ENCODE assay signal across 8 cellular contexts in genomic region chr5:6378128-6379023, GRCh38. TPM values are rescaled to one million over a fixed set of nuclear protein-coding genes. Genes with fewer than 3 reads are reported as not detected.
A peak's percentile ranks its signal among the peaks of the same experiment; 100 is the strongest.
DNase-seq lines count a peak whose midpoint lies in the region; ATAC-seq, FAIRE-seq and TF ChIP-seq lines count a peak whose summit lies in the region.

Gene MED10, minus strand, starts transcription at chr5:6378547. Its CDS starts 64 bp downstream, at chr5:6378483.

- no peaks in the 10 kb centered on the region for H3K9me3 Mint-ChIP-seq in endodermal cell

- H3K4me3 ChIP-seq in endodermal cell (ENCODE audit: low read length) = peak within 1 kb of the TSS; percentile 98

- 3% methylated on average over 40 to 61 of the region's 62 CpGs for whole genome bisulfite sequencing in endodermal cell (ENCODE audit: insufficient coverage in 1 of 2, insufficient read length in 1 of 2), 2 experiments

- no peaks in the 10 kb centered on the region for H3K27me3 ChIP-seq in endodermal cell (ENCODE audit: control insufficient read depth, insufficient read depth, low read length, poor library complexity, severe bottlenecking)

- peak; percentile 79 for DNase-seq in COLO829 (ENCODE audit: low spot score)
- peak; percentile 98 for DNase-seq in HTR-8/SVneo (ENCODE audit: insufficient read length, low spot score)
- DNase-seq in NOMO-1 treated with dmso at 0.1 percent for 144 hours (lab: John Stamatoyannopoulos, UW; ENCODE audit: unreplicated experiment) = peak; percentile 98
- peak; percentile 81 to 88 (median 87) for DNase-seq in activated CD8-positive, alpha-beta memory T cell treated with anti-CD3 and anti-CD28 coated beads for 48 hours (ENCODE audit: low read depth in 2 of 3, low spot score in 2 of 3)
- peak; percentile 98 for DNase-seq in endodermal cell
- peak; percentile 98 for DNase-seq in mesenteric fat pad (ENCODE audit: low spot score)
- DNase-seq in stimulated activated CD8-positive, alpha-beta memory T cell treated with anti-CD3 and anti-CD28 coated beads, Interleukin-15, amount 100 ng/mL, for 24 hours (ENCODE audit: low read depth) = peak; percentile 85

- peak within 1 kb of the TSS; percentile 98 for H3K4me3 Mint-ChIP-seq in endodermal cell

- H3K4me1 Mint-ChIP-seq in endodermal cell = peaks cover 10% of the 10 kb centered on the region

- peak within 1 kb of the TSS; percentile 60 for H3K9ac ChIP-seq in endodermal cell (ENCODE audit: extremely low read depth, low read length, poor library complexity, severe bottlenecking)

- peak; percentile 96 for ATAC-seq in GM21367 (IDR thresholded peaks at IDR 0.05; ENCODE audit: unreplicated experiment)

- peak; percentile 94 for FAIRE-seq in HTR-8/SVneo (lab: Jason Lieb, UNC)

- H3K9me3 ChIP-seq in endodermal cell (ENCODE audit: control insufficient read depth, low read length) = no peaks in the 10 kb centered on the region

- no peaks in the 10 kb centered on the region for H3K27me3 Mint-ChIP-seq in endodermal cell (ENCODE audit: insufficient read depth)

- no peak for TF ChIP-seq CTCF in endodermal cell (conservative IDR thresholded peaks at IDR 0.05)

- H3K27ac Mint-ChIP-seq in endodermal cell = peak within 1 kb of the TSS; percentile 95

- H3K4me1 ChIP-seq in endodermal cell (ENCODE audit: control insufficient read depth, insufficient read depth, low read length) = peaks cover 1% of the 10 kb centered on the region

- H3K36me3 Mint-ChIP-seq in endodermal cell (ENCODE audit: low read depth) = peaks cover 32% of the 10 kb centered on the region

- H3K27ac ChIP-seq in endodermal cell (ENCODE audit: low read depth, low read length) = peak within 1 kb of the TSS; percentile 27

- H3K36me3 ChIP-seq in endodermal cell (ENCODE audit: control insufficient read depth, insufficient read depth, low read length) = peaks cover 38% of the 10 kb centered on the region

RNA-seq across cellular contexts. Expression of gene MED10, which starts in this region (rescaled TPM):
- total RNA-seq in endodermal cell = 10 to 100 TPM; 22.1 to 28.6 TPM
- 32.9 TPM for polyA plus RNA-seq in endodermal cell (2013, experiment 1 of 2)
- polyA plus RNA-seq in endodermal cell (2013, experiment 2 of 2) = 28.4 TPM
- 30.8 TPM for total RNA-seq in mesenteric fat pad

Comparison
In these comparisons a context has a peak if more than half of its experiments do, and no peak if none do; other contexts are left out.
1. Peak in every context shown above with its lines: DNase-seq, ATAC-seq, H3K4me3 ChIP-seq and H3K27ac ChIP-seq.